17 cellular contexts compared by ENCODE assay signal in genomic region chr15:66935688-66936087, GRCh38.
DNase-seq lines count a peak whose midpoint lies in the region; ATAC-seq and TF ChIP-seq lines count a peak whose summit lies in the region.
"Had no signal": no experiment of that assay in that cellular context is flagged by ENCODE, and none has a peak within 500 bp of the region (broad histone marks: within the 10 kb centered on the region; RNA-seq: fewer than 3 reads in every experiment).

No MANE protein-coding gene starts in this region.

- peaks cover 23% of the 10 kb centered on the region for H3F3A ChIP-seq in GM23248 (ENCODE audit: insufficient read depth)

- no peaks in the 10 kb centered on the region for H3K79me2 ChIP-seq in GM23248 (ENCODE audit: insufficient read depth)
- H3K79me2 ChIP-seq in OCI-LY3 (ENCODE audit: low read length), result no peaks in the 10 kb centered on the region

- in situ Hi-C loops in GM23248 (cut with MboI), result loop anchor here (25.0 kb wide), 1 partner anchor 502 kb away; no protein-coding TSS in a partner anchor

- H2AFZ ChIP-seq in GM23248, result peak overlapping the region; percentile 74
- H2AFZ ChIP-seq in OCI-LY3 (ENCODE audit: low read depth, low read length), result peak overlapping the region; percentile 37; the same call in 1 of the 2 replicates
- H2AFZ ChIP-seq: PC-9 had no signal

- peaks cover 6% of the 10 kb centered on the region for H3K27me3 Mint-ChIP-seq in nephron progenitor cell (ENCODE audit: low read depth, poor library complexity)

- no peaks in the 10 kb centered on the region for H3K36me3 ChIP-seq in GM23248 (ENCODE audit: low read depth)
- peaks cover 3% of the 10 kb centered on the region for H3K36me3 ChIP-seq in OCI-LY3 (replicated peaks; ENCODE audit: low read depth, low read length)
- no peaks in the 10 kb centered on the region for H3K36me3 ChIP-seq in skeletal muscle satellite cell (ENCODE audit: insufficient read depth, low read length)

- ATAC-seq in HG02763 (IDR thresholded peaks at IDR 0.05; ENCODE audit: unreplicated experiment), result no peak
- ATAC-seq: activated CD8-positive, alpha-beta T cell treated with anti-CD3 and anti-CD28 coated beads, Interleukin-2, amount 10 ng/mL, durations not matched to agents 7 days and 5 days; mucosa of descending colon; stimulated activated naive CD8-positive, alpha-beta T cell treated with anti-CD3 and anti-CD28 coated beads, Interleukin-15, amount 100 ng/mL, for 72 hours had no signal

- peaks cover 43% of the 10 kb centered on the region for H3K4me1 Mint-ChIP-seq in nephron progenitor cell

- 21 to 25% methylated on average over 7 of the region's 7 CpGs for WGBS in GM23248 (ENCODE audit: low coverage in 1 of 2, low lambda C conversion rate in 2 of 2, missing lambda C conversion rate in 2 of 2), 2 experiments

- no peaks in the 10 kb centered on the region for H3K9me3 ChIP-seq in GM23248 (ENCODE audit: low read depth)
- peaks cover 9% of the 10 kb centered on the region for H3K9me3 ChIP-seq in OCI-LY3 (ENCODE audit: insufficient read depth, low read length)
- H3K9me3 ChIP-seq in skeletal muscle satellite cell (replicated peaks; ENCODE audit: low read length), result no peaks in the 10 kb centered on the region
- H3K9me3 ChIP-seq: mucosa of descending colon had no signal

- peak overlapping the region; percentile 85 for H3K4me2 ChIP-seq in GM23248 (ENCODE audit: unreplicated experiment)
- H3K4me2 ChIP-seq in OCI-LY3 (ENCODE audit: low read length), result peak overlapping the region; percentile 12
- H3K4me2 ChIP-seq in skeletal muscle satellite cell (ENCODE audit: low read length), result peak overlapping the region; percentile 78
- H3K4me2 ChIP-seq: PC-9 had no signal

- no peak overlapping the region for H3K4me3 Mint-ChIP-seq in nephron progenitor cell
- H3K4me3 Mint-ChIP-seq: activated CD8-positive, alpha-beta T cell treated with anti-CD3 and anti-CD28 coated beads, Interleukin-2, amount 10 ng/mL, durations not matched to agents 7 days and 5 days; stimulated activated naive CD8-positive, alpha-beta T cell treated with anti-CD3 and anti-CD28 coated beads, Interleukin-15, amount 100 ng/mL, for 72 hours had no signal

- no peaks in the 10 kb centered on the region for H3K9me2 ChIP-seq in GM23248 (ENCODE audit: insufficient read depth)

- H3K4me1 ChIP-seq in GM23248 (ENCODE audit: insufficient read depth), result peaks cover 35% of the 10 kb centered on the region
- H3K4me1 ChIP-seq in OCI-LY3 (ENCODE audit: low read length), result peaks cover 19% of the 10 kb centered on the region
- peaks cover 24% of the 10 kb centered on the region for H3K4me1 ChIP-seq in skeletal muscle satellite cell (ENCODE audit: control insufficient read depth, insufficient read depth, low read length)

- H3K27me3 ChIP-seq in GM23248 (replicated peaks; ENCODE audit: insufficient read depth) (no peaks in the 10 kb centered on the region), OCI-LY3 (ENCODE audit: low read depth, low read length) (peaks cover 3% of the 10 kb centered on the region; the same call in 1 of the 2 replicates), skeletal muscle satellite cell (ENCODE audit: control insufficient read depth, insufficient read depth, low read length) (no peaks in the 10 kb centered on the region)

- TF ChIP-seq CTCF in OCI-LY3 (IDR thresholded peaks at IDR 0.05; ENCODE audit: low read depth, low read length), result no peak
- no peak for TF ChIP-seq CTCF in fibroblast of mammary gland (conservative IDR thresholded peaks at IDR 0.05; ENCODE audit: control insufficient read depth, insufficient read depth, low read depth, low read length)
- TF ChIP-seq CTCF in nephron progenitor cell (IDR thresholded peaks at IDR 0.05), result no peak

- peaks cover 5% of the 10 kb centered on the region for H3K36me3 Mint-ChIP-seq in nephron progenitor cell (ENCODE audit: low read depth)

- no peak overlapping the region for H3K27ac Mint-ChIP-seq in nephron progenitor cell
- H3K27ac Mint-ChIP-seq: activated CD8-positive, alpha-beta T cell treated with anti-CD3 and anti-CD28 coated beads, Interleukin-2, amount 10 ng/mL, durations not matched to agents 7 days and 5 days; stimulated activated naive CD8-positive, alpha-beta T cell treated with anti-CD3 and anti-CD28 coated beads, Interleukin-15, amount 100 ng/mL, for 72 hours had no signal

- H3K9ac ChIP-seq in GM23248, result peak overlapping the region; percentile 61; the same call in 1 of the 2 replicates
- no peak overlapping the region for H3K9ac ChIP-seq in OCI-LY3 (ENCODE audit: low read length)
- H3K9ac ChIP-seq in skeletal muscle satellite cell (ENCODE audit: low read depth, low read length), result peak overlapping the region; percentile 65

- H3K4me3 ChIP-seq in GM23248 (peak overlapping the region; percentile 68), OCI-LY3 (ENCODE audit: low read length) (no peak overlapping the region), fibroblast of mammary gland (ENCODE audit: control insufficient read depth, low read depth, low read length) (no peak overlapping the region), skeletal muscle satellite cell (ENCODE audit: low read length) (peak overlapping the region; percentile 66)
- H3K4me3 ChIP-seq: mucosa of descending colon, PC-9 had no signal

- H3K27ac ChIP-seq in GM23248 (no peak overlapping the region), OCI-LY3 (ENCODE audit: low read length) (no peak overlapping the region)
- H3K27ac ChIP-seq: epithelial cell of prostate, PC-9, VCaP had no signal

- DNase-seq in GM23248 (peak; percentile 50), fibroblast of mammary gland (ENCODE audit: low read depth) (peak; percentile 11), GM19240 (ENCODE audit: insufficient read length, low spot score) (no peak), nephron progenitor cell (no peak)
- DNase-seq: activated CD8-positive, alpha-beta T cell treated with anti-CD3 and anti-CD28 coated beads, Interleukin-2, amount 10 ng/mL, durations not matched to agents 7 days and 5 days; activated effector memory CD4-positive, alpha-beta T cell treated with Interleukin-2 at 50 U/mL for 16 hours; aorta; DND-41; PC-9; stimulated activated naive CD8-positive, alpha-beta T cell treated with anti-CD3 and anti-CD28 coated beads, Interleukin-15, amount 100 ng/mL, for 72 hours; SW 1271 had no signal

- H3K9me3 Mint-ChIP-seq in nephron progenitor cell, result peaks cover 42% of the 10 kb centered on the region

- no peaks in the 10 kb centered on the region for H4K20me1 ChIP-seq in GM23248 (ENCODE audit: insufficient read depth)
- no peaks in the 10 kb centered on the region for H4K20me1 ChIP-seq in OCI-LY3 (ENCODE audit: insufficient read depth, low read length)

Comparison
In these comparisons a context has a peak if more than half of its experiments do, and no peak if none do; other contexts are left out.
1. DNase-seq: peak in GM23248 (single experiment) and fibroblast of mammary gland (single experiment); none in GM19240 (single experiment) and nephron progenitor cell (single experiment).
2. H3K4me2 ChIP-seq: peak in every context shown above with its lines; median percentile 85 in GM23248; 78 in skeletal muscle satellite cell; 12 in OCI-LY3.
3. H3K4me3 ChIP-seq: peak in GM23248 (single experiment) and skeletal muscle satellite cell (single experiment); none in OCI-LY3 (single experiment) and fibroblast of mammary gland (single experiment).